ENCODE assay signal across 25 cellular contexts in the genomic region with DNA sequence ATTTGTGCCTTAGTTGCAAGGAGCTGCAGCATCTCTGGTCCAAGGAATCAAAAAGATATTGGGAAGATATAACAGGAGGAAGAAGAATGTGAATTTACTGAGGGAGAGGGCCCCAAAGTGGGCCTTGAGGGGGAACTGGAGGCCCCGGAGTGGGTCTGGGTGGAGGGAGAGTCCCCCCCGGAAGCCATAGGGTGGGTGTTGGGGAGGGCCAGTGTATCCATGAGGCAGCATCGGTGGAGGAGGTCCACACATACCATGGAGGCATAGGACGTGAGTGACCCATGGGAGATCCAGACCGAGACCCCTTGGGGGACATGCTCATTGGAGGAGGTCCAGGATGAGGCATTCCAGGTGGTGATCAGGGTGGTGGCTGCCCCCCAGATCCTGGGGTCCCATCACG. TPM values are rescaled to one million over a fixed set of nuclear protein-coding genes. Genes with fewer than 3 reads are reported as not detected.
"Had no signal": no experiment of that assay in that cellular context is flagged by ENCODE, and none has a peak within 500 bp of the region (broad histone marks: within the 10 kb centered on the region; RNA-seq: fewer than 3 reads in every experiment).

No MANE protein-coding gene starts in this region.

- H3K36me3 ChIP-seq: colonic mucosa, esophagus muscularis mucosa, gastroesophageal sphincter, heart left ventricle, left lung, ovary, sigmoid colon, tibial artery had no signal

- H3K79me2 ChIP-seq: hepatocyte had no signal

- H3K27ac Mint-ChIP-seq: dendritic cell treated with granulocyte-macrophage colony-stimulating factor and Interleukin-4, amounts not matched to agents 40 ng/mL and 50 ng/mL, for 4 days; naive thymus-derived CD4-positive, alpha-beta T cell; stimulated activated effector memory CD8-positive, alpha-beta T cell treated with anti-CD3 and anti-CD28 coated beads, Interleukin-12 subunit alpha, Interleukin-12 subunit beta, amount 100 ng/mL, for 72 hours; type B pancreatic cell had no signal

- H3K9me3 Mint-ChIP-seq: dendritic cell treated with granulocyte-macrophage colony-stimulating factor and Interleukin-4, amounts not matched to agents 40 ng/mL and 50 ng/mL, for 4 days; naive thymus-derived CD4-positive, alpha-beta T cell; neural crest cell; stimulated activated effector memory CD8-positive, alpha-beta T cell treated with anti-CD3 and anti-CD28 coated beads, Interleukin-12 subunit alpha, Interleukin-12 subunit beta, amount 100 ng/mL, for 72 hours; type B pancreatic cell had no signal

- H3K4me3 ChIP-seq: colonic mucosa, heart left ventricle, hepatocyte, left lung, ovary, sigmoid colon, tibial artery had no signal

- H3K4me3 Mint-ChIP-seq: neural crest cell, type B pancreatic cell had no signal

- H3K36me3 Mint-ChIP-seq: naive thymus-derived CD4-positive, alpha-beta T cell; stimulated activated effector memory CD8-positive, alpha-beta T cell treated with anti-CD3 and anti-CD28 coated beads, Interleukin-12 subunit alpha, Interleukin-12 subunit beta, amount 100 ng/mL, for 72 hours; type B pancreatic cell had no signal

- H3K9me3 ChIP-seq: colonic mucosa, esophagus muscularis mucosa, gastroesophageal sphincter, heart left ventricle, left lung, ovary, psoas muscle, sigmoid colon, testis, tibial artery had no signal

- DNase-seq: colonic mucosa; foreskin keratinocyte; heart left ventricle; midbrain; posterior cingulate gyrus; psoas muscle; sigmoid colon; stimulated activated naive CD4-positive, alpha-beta T cell treated with Interleukin-2 at 50 U/mL for 16 hours; substantia nigra; tibial artery had no signal

- H3K4me1 ChIP-seq: colonic mucosa, foreskin keratinocyte, psoas muscle, testis, tibial artery had no signal

- H2AFZ ChIP-seq: hepatocyte had no signal

- H3K27ac ChIP-seq: colonic mucosa, esophagus muscularis mucosa, foreskin keratinocyte, gastroesophageal sphincter, heart left ventricle, hepatocyte, left lung, ovary, psoas muscle, sigmoid colon, testis, tibial artery had no signal

- ATAC-seq: gastroesophageal sphincter had no signal

- H3K27me3 ChIP-seq: colonic mucosa, ovary, testis had no signal

RNA-seq across cellular contexts. Expression of a gene that starts 0.7 kb away (rescaled TPM):
- total RNA-seq: chondrocyte, colonic mucosa, endothelial cell of umbilical vein, epithelial cell of proximal tubule, foreskin keratinocyte, hepatocyte, kidney epithelial cell, neural crest cell had no signal
- polyA plus RNA-seq: endothelial cell of umbilical vein, foreskin keratinocyte had no signal
